ENCODE assay signal across 18 cellular contexts in the genomic region with DNA sequence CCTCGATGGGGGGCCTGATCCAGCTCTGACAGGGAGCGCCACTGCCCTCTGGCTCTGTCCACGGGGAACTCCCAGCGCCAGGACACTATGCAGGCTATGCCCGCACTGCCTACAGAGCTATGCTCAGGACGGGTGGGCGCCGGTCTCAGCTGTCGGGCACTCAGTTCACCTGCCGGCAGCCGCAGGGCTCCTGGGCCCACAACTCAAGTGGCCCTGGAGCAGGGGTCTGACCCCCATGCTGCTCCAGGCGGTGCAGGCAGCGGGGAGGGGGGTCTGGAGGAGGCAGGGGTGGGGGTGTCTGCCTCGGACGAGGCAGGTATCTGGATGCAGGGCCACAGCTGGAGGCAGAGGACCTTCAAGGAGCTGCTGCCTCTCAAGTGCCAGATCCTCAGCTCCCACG. TPM values are rescaled to one million over a fixed set of nuclear protein-coding genes. Genes with fewer than 3 reads are reported as not detected.
DNase-seq lines count a peak whose midpoint lies in the region; ATAC-seq and TF ChIP-seq lines count a peak whose summit lies in the region.
"Had no signal": no experiment of that assay in that cellular context is flagged by ENCODE, and none has a peak within 500 bp of the region (broad histone marks: within the 10 kb centered on the region; RNA-seq: fewer than 3 reads in every experiment).

No MANE protein-coding gene starts in this region.

- DNase-seq in DMS79 treated with DMSO at 0.1 percent for 48 hours (lab: John Stamatoyannopoulos, UW) (peak; percentile 69), endodermal cell (no peak), neuronal stem cell (ENCODE audit: low spot score) (no peak), DMS 273 treated with DMSO at 0.1 percent for 48 hours (lab: John Stamatoyannopoulos, UW) (no peak), ecto neural progenitor cell (ENCODE audit: low spot score) (no peak), body of pancreas (no peak)
- DNase-seq: C1 segment of cervical spinal cord, Calu3, COR-L47, DMS153, GF-D8, GOT3, HFFc6 had no signal

- H3K27ac Mint-ChIP-seq in endodermal cell, result no peak overlapping the region
- H3K27ac Mint-ChIP-seq: B cell; CD4-positive, alpha-beta memory T cell; HFFc6 had no signal

- H2AFZ ChIP-seq in neuronal stem cell (ENCODE audit: low read length), result no peak overlapping the region

- H2BK5ac ChIP-seq in neuronal stem cell (ENCODE audit: low read length), result no peak overlapping the region

- peak overlapping the region; percentile 71 for H3K14ac ChIP-seq in neuronal stem cell (ENCODE audit: low read length)

- peaks cover 71% of the 10 kb centered on the region for H4K20me1 ChIP-seq in BLaER1

- no peak overlapping the region for H2BK12ac ChIP-seq in neuronal stem cell (ENCODE audit: low read length)

- H3K9ac ChIP-seq in BLaER1 (peak overlapping the region; percentile 63; the same call in 1 of the 2 replicates), endodermal cell (ENCODE audit: extremely low read depth, low read length, poor library complexity, severe bottlenecking) (no peak overlapping the region), neuronal stem cell (ENCODE audit: low read depth, low read length, poor library complexity) (no peak overlapping the region)

- no peak overlapping the region for H2BK120ac ChIP-seq in neuronal stem cell (ENCODE audit: low read depth, low read length)

- H3K4ac ChIP-seq in neuronal stem cell (ENCODE audit: low read length), result no peak overlapping the region

- no peak for ATAC-seq in body of pancreas

- H3K4me1 ChIP-seq in BLaER1, result peaks cover 95% of the 10 kb centered on the region
- no peaks in the 10 kb centered on the region for H3K4me1 ChIP-seq in endodermal cell (ENCODE audit: control insufficient read depth, insufficient read depth, low read length)
- no peaks in the 10 kb centered on the region for H3K4me1 ChIP-seq in neuronal stem cell (ENCODE audit: control insufficient read depth in 2 of 2, insufficient read depth in 1 of 2, low read depth in 1 of 2, low read length in 2 of 2)
- H3K4me1 ChIP-seq in body of pancreas, result peaks cover 25% of the 10 kb centered on the region
- H3K4me1 ChIP-seq: HAP-1 had no signal

- H3K4me3 Mint-ChIP-seq in endodermal cell, result no peak overlapping the region
- H3K4me3 Mint-ChIP-seq: B cell; CD4-positive, alpha-beta memory T cell; HFFc6 had no signal

- no peak overlapping the region for H2AK5ac ChIP-seq in neuronal stem cell (ENCODE audit: low read depth, low read length)

- intact Hi-C loops in body of pancreas (cut with DNase I), result no loop called here

- TF ChIP-seq POLR2A in body of pancreas (IDR thresholded peaks at IDR 0.05), result no peak

- no peak overlapping the region for H3K4me3 ChIP-seq in BLaER1
- H3K4me3 ChIP-seq in endodermal cell (ENCODE audit: low read length), result no peak overlapping the region
- peak overlapping the region in 1 of 2 donors; percentile 16 for H3K4me3 ChIP-seq in neuronal stem cell (ENCODE audit: low read length in 2 of 2)
- H3K4me3 ChIP-seq in body of pancreas, result no peak overlapping the region
- H3K4me3 ChIP-seq: HAP-1 had no signal

- H3K9me3 Mint-ChIP-seq in endodermal cell, result no peaks in the 10 kb centered on the region
- H3K9me3 Mint-ChIP-seq: CD4-positive, alpha-beta memory T cell; HFFc6 had no signal

- no peaks in the 10 kb centered on the region for H3K36me3 Mint-ChIP-seq in endodermal cell (ENCODE audit: low read depth)

- peaks cover 32% of the 10 kb centered on the region for H3K36me3 ChIP-seq in BLaER1
- no peaks in the 10 kb centered on the region for H3K36me3 ChIP-seq in endodermal cell (ENCODE audit: control insufficient read depth, insufficient read depth, low read length)
- H3K36me3 ChIP-seq in neuronal stem cell (replicated peaks in 1 of 2; ENCODE audit: control insufficient read depth in 2 of 2, insufficient read depth in 2 of 2, low read length in 2 of 2), result peaks cover 7 to 16% of the 10 kb centered on the region in 2 donors
- no peaks in the 10 kb centered on the region for H3K36me3 ChIP-seq in body of pancreas (replicated peaks in 1 of 2; ENCODE audit: insufficient read depth in 1 of 2, low read depth in 2 of 2)

- H2BK15ac ChIP-seq in neuronal stem cell (ENCODE audit: low read length), result no peak overlapping the region

- peak overlapping the region; percentile 65 for H4K8ac ChIP-seq in neuronal stem cell (ENCODE audit: low read depth, low read length)

- no peaks in the 10 kb centered on the region for H3K9me3 ChIP-seq in BLaER1
- H3K9me3 ChIP-seq in endodermal cell (ENCODE audit: control insufficient read depth, low read length), result no peaks in the 10 kb centered on the region
- no peaks in the 10 kb centered on the region for H3K9me3 ChIP-seq in neuronal stem cell (replicated peaks in 1 of 2; ENCODE audit: control insufficient read depth in 2 of 2, insufficient read depth in 1 of 2, low read depth in 1 of 2, low read length in 2 of 2)
- no peaks in the 10 kb centered on the region for H3K9me3 ChIP-seq in body of pancreas
- H3K9me3 ChIP-seq: HAP-1 had no signal

- peak overlapping the region; percentile 69 for H3K27ac ChIP-seq in BLaER1
- H3K27ac ChIP-seq in endodermal cell (ENCODE audit: low read depth, low read length), result peak overlapping the region; percentile 44
- H3K27ac ChIP-seq in neuronal stem cell (replicated peaks; ENCODE audit: low read length), result no peak overlapping the region
- no peak overlapping the region for H3K27ac ChIP-seq in body of pancreas
- H3K27ac ChIP-seq: 22Rv1 had no signal

- H3K27me3 ChIP-seq in BLaER1, result no peaks in the 10 kb centered on the region
- H3K27me3 ChIP-seq in endodermal cell (ENCODE audit: control insufficient read depth, insufficient read depth, low read length, poor library complexity, severe bottlenecking), result no peaks in the 10 kb centered on the region
- H3K27me3 ChIP-seq in neuronal stem cell (ENCODE audit: control insufficient read depth in 3 of 3, insufficient read depth in 3 of 3, low read depth in 1 of 3, low read length in 3 of 3), result no peaks in the 10 kb centered on the region
- H3K27me3 ChIP-seq in body of pancreas, result no peaks in the 10 kb centered on the region

- H3K27me3 Mint-ChIP-seq in endodermal cell (ENCODE audit: insufficient read depth), result no peaks in the 10 kb centered on the region
- H3K27me3 Mint-ChIP-seq: B cell; CD4-positive, alpha-beta memory T cell had no signal

- H3K4me2 ChIP-seq in BLaER1 (peak overlapping the region; percentile 81), neuronal stem cell (ENCODE audit: insufficient read depth, low read length, poor library complexity, severe bottlenecking) (no peak overlapping the region)

- 91 to 96% methylated on average over 15 to 16 of the region's 16 CpGs for WGBS in endodermal cell (ENCODE audit: insufficient coverage in 1 of 2, insufficient read length in 1 of 2), 2 experiments
- no CpG with 5 or more reads among the region's 16 CpGs for WGBS in neuronal stem cell (ENCODE audit: extremely low coverage in 2 of 2, insufficient read length in 2 of 2, insufficient replicate concordance in 1 of 2), 2 donors
- WGBS in body of pancreas, 2 donors, result 75 to 100% methylated on average over 3 to 7 of the region's 16 CpGs

- no peak for TF ChIP-seq CTCF in endodermal cell (conservative IDR thresholded peaks at IDR 0.05)
- no peak for TF ChIP-seq CTCF in body of pancreas (IDR thresholded peaks at IDR 0.05)

- no peaks in the 10 kb centered on the region for H3K4me1 Mint-ChIP-seq in endodermal cell

- no peak overlapping the region for H3K23ac ChIP-seq in neuronal stem cell (ENCODE audit: low read depth, low read length, poor library complexity)

- no peak overlapping the region for H4K91ac ChIP-seq in neuronal stem cell (ENCODE audit: low read depth, low read length, poor library complexity)

- peaks cover 7% of the 10 kb centered on the region for H3K79me1 ChIP-seq in neuronal stem cell (ENCODE audit: low read depth, low read length)

- no peak overlapping the region for H3K18ac ChIP-seq in neuronal stem cell (ENCODE audit: low read length)

RNA-seq across cellular contexts. Expression of a gene that starts 28.5 kb away (rescaled TPM):
- total RNA-seq in endodermal cell, result 10 to 100 TPM; 43.4 to 59.5 TPM
- polyA plus RNA-seq in endodermal cell (2013, experiment 1 of 2), result 20.9 TPM
- 20.4 TPM for polyA plus RNA-seq in endodermal cell (2013, experiment 2 of 2)
- 21.6 TPM for polyA plus RNA-seq in neuronal stem cell (2013, experiment 1 of 2)
- 21.9 TPM for polyA plus RNA-seq in neuronal stem cell (2013, experiment 2 of 2)
- total RNA-seq in body of pancreas, result 10 to 100 TPM; 28.8 to 66.9 TPM

RNA-seq across cellular contexts. Expression of a gene that starts 38.7 kb away (rescaled TPM):
- 10 to 100 TPM; 21.8 to 26.9 TPM for total RNA-seq in endodermal cell
- 29.0 TPM for polyA plus RNA-seq in endodermal cell (2013, experiment 1 of 2)
- polyA plus RNA-seq in endodermal cell (2013, experiment 2 of 2), result 27.7 TPM
- polyA plus RNA-seq in neuronal stem cell (2013, experiment 1 of 2), result 10.8 TPM
- polyA plus RNA-seq in neuronal stem cell (2013, experiment 2 of 2), result 10.4 TPM
- total RNA-seq in body of pancreas, result 10 to 100 TPM; 13.0 to 22.4 TPM

RNA-seq across cellular contexts. Expression of a gene that starts 41.1 kb away (rescaled TPM):
- total RNA-seq in endodermal cell (1 to 10 TPM; 6.4 TPM), body of pancreas (10 to 100 TPM; 13.5 to 36.3 TPM)
- 9.1 TPM for polyA plus RNA-seq in endodermal cell (2013, experiment 1 of 2)
- 5.2 TPM for polyA plus RNA-seq in endodermal cell (2013, experiment 2 of 2)
- 5.2 TPM for polyA plus RNA-seq in neuronal stem cell (2013, experiment 1 of 2)
- polyA plus RNA-seq in neuronal stem cell (2013, experiment 2 of 2), result 4.9 TPM
- polyA plus RNA-seq: CD4-positive, alpha-beta memory T cell had no signal

Comparison
In these comparisons a context has a peak if more than half of its experiments do, and no peak if none do; other contexts are left out.
1. H3K27ac ChIP-seq: peak in BLaER1 (single experiment) and endodermal cell (single experiment); none in neuronal stem cell (single experiment) and body of pancreas (0 of 4).